In genomic region chr5:19042106-19042505, GRCh38 we compare ENCODE assay signal across 10 cellular contexts.
"Had no signal": no experiment of that assay in that cellular context is flagged by ENCODE, and none has a peak within 500 bp of the region (broad histone marks: within the 10 kb centered on the region; RNA-seq: fewer than 3 reads in every experiment).

No MANE protein-coding gene starts in this region.

- H3K27ac Mint-ChIP-seq: GM23338, HFFc6, IgD-negative memory B cell had no signal

- H3K4me1 ChIP-seq: HAP-1 had no signal

- H3K27me3 Mint-ChIP-seq: IgD-negative memory B cell had no signal

- H3K4me3 ChIP-seq: GM23338, HAP-1 had no signal

- DNase-seq: H7, HFFc6, Kasumi-1, KG1 had no signal

- H3K36me3 ChIP-seq: HAP-1 had no signal

- H3K4me1 Mint-ChIP-seq: IgD-negative memory B cell had no signal

- H3K27ac ChIP-seq: HL-60 had no signal

- H3K9me3 Mint-ChIP-seq: GM23338 had no signal

- FAIRE-seq: H1 had no signal

- H3K4me2 ChIP-seq: GM23338 had no signal

- H3K9me3 ChIP-seq: HAP-1 had no signal

- H3K4me3 Mint-ChIP-seq: GM23338, HFFc6, IgD-negative memory B cell had no signal

- ATAC-seq: GM23338, HCT116 had no signal
